ENCODE assay signal across 16 cellular contexts in genomic region chr16:55189179-55189578, GRCh38.
"Had no signal": no experiment of that assay in that cellular context is flagged by ENCODE, and none has a peak within 500 bp of the region (broad histone marks: within the 10 kb centered on the region; RNA-seq: fewer than 3 reads in every experiment).

No MANE protein-coding gene starts in this region.

- FAIRE-seq: keratinocyte had no signal

- H3K27ac ChIP-seq: epithelial cell of prostate, esophagus squamous epithelium, foreskin keratinocyte, left ventricle myocardium inferior, lower lobe of right lung, ovary had no signal

- H3K27me3 ChIP-seq: foreskin keratinocyte, ovary had no signal

- DNase-seq: effector memory CD8-positive, alpha-beta T cell; esophagus squamous epithelium; foreskin keratinocyte; immature natural killer cell; left ventricle myocardium inferior; lower lobe of right lung; natural killer cell; nucleus accumbens; ovary; right cardiac atrium; stimulated activated CD4-positive, alpha-beta T cell treated with anti-CD3 and anti-CD28 coated beads, Interleukin-2, amount 100 ng/mL, for 48 hours; stimulated activated naive CD4-positive, alpha-beta T cell treated with Interleukin-2 at 50 U/mL for 16 hours; trophoblast cell had no signal

- H3K4me1 ChIP-seq: esophagus squamous epithelium, foreskin keratinocyte, left ventricle myocardium inferior, lower lobe of right lung had no signal

- H3K4me2 ChIP-seq: smooth muscle cell had no signal

- H3K36me3 ChIP-seq: esophagus squamous epithelium, left ventricle myocardium inferior, lower lobe of right lung, ovary had no signal

- H3K4me3 ChIP-seq: esophagus squamous epithelium, left ventricle myocardium inferior, lower lobe of right lung, ovary, smooth muscle cell had no signal
